ENCODE assay signal across 8 cellular contexts in genomic region chr3:170357176-170357919, GRCh38. TPM values are rescaled to one million over a fixed set of nuclear protein-coding genes. Genes with fewer than 3 reads are reported as not detected.
A peak's percentile ranks its signal among the peaks of the same experiment; 100 is the strongest.
DNase-seq lines count a peak whose midpoint lies in the region; ATAC-seq and FAIRE-seq lines count a peak whose summit lies in the region.

Gene SKIL (plus strand): TSS chr3:170357715. CDS start chr3:170360332, 2,617 bp downstream.

- no peak within 1 kb of the TSS for H4K5ac ChIP-seq in mesendoderm (ENCODE audit: low read length)

- no peak within 1 kb of the TSS for H2AK5ac ChIP-seq in mesendoderm (ENCODE audit: low read length)

- H3K27me3 ChIP-seq in mesendoderm (ENCODE audit: insufficient read depth, low read length, poor library complexity) = no peaks in the 10 kb centered on the region

- peaks cover 4% of the 10 kb centered on the region for H3K36me3 ChIP-seq in mesendoderm (ENCODE audit: control insufficient read depth, insufficient read depth, low read length)

- peaks cover 18 to 38% of the 10 kb centered on the region in 2 donors for H3K4me1 Mint-ChIP-seq in effector memory CD8-positive, alpha-beta T cell (ENCODE audit: low read depth in 2 of 2)

- H3K27ac ChIP-seq in mesendoderm (ENCODE audit: low read depth, low read length) = peak within 1 kb of the TSS; percentile 99

- H3K36me3 Mint-ChIP-seq in effector memory CD8-positive, alpha-beta T cell (ENCODE audit: insufficient read depth) = peaks cover 51% of the 10 kb centered on the region

- H3K79me1 ChIP-seq in mesendoderm (ENCODE audit: low read length) = no peaks in the 10 kb centered on the region

- peak within 1 kb of the TSS; percentile 64 for H3K4me2 ChIP-seq in mesendoderm (ENCODE audit: low read length)

- peak within 1 kb of the TSS; percentile 75 for H3K4me3 ChIP-seq in mesendoderm (ENCODE audit: low read length)

- peak within 1 kb of the TSS; percentile 84 for H3K9ac ChIP-seq in mesendoderm (ENCODE audit: low read length)

- H3K27ac Mint-ChIP-seq in effector memory CD8-positive, alpha-beta T cell = peak within 1 kb of the TSS; percentile 97

- peak within 1 kb of the TSS; percentile 99 for H4K8ac ChIP-seq in mesendoderm (ENCODE audit: low read depth, low read length)

- H2BK120ac ChIP-seq in mesendoderm (ENCODE audit: low read depth, low read length) = peak within 1 kb of the TSS; percentile 97

- H3K4me1 ChIP-seq in mesendoderm (ENCODE audit: control insufficient read depth, low read depth, low read length) = peaks cover 8% of the 10 kb centered on the region

- no peaks in the 10 kb centered on the region for H3K27me3 Mint-ChIP-seq in effector memory CD8-positive, alpha-beta T cell

- H3K9me3 Mint-ChIP-seq in effector memory CD8-positive, alpha-beta T cell = no peaks in the 10 kb centered on the region

- peak within 1 kb of the TSS; percentile 96 for H2BK15ac ChIP-seq in mesendoderm (replicated peaks; ENCODE audit: low read depth)

- no peak within 1 kb of the TSS for H3K23ac ChIP-seq in mesendoderm (ENCODE audit: low read length)

- WGBS in mesendoderm (ENCODE audit: extremely low coverage, insufficient coverage, low lambda C conversion rate) = no CpG with 5 or more reads among the region's 110 CpGs

- FAIRE-seq in HTR-8/SVneo (lab: Jason Lieb, UNC) = peak; percentile 92

- peaks cover 42% of the 10 kb centered on the region for H3K79me2 ChIP-seq in mesendoderm (ENCODE audit: control insufficient read depth, insufficient read depth, low read length)

- H3K18ac ChIP-seq in mesendoderm (ENCODE audit: low read length) = peak within 1 kb of the TSS; percentile 98

- H3K4me3 Mint-ChIP-seq in effector memory CD8-positive, alpha-beta T cell = peak within 1 kb of the TSS; percentile 83 to 84

- peak; percentile 53 for ATAC-seq in GM21381 (IDR thresholded peaks at IDR 0.05; ENCODE audit: unreplicated experiment)
- ATAC-seq in effector memory CD8-positive, alpha-beta T cell (replicated peaks) = peak; percentile 73

- H3K56ac ChIP-seq in mesendoderm (ENCODE audit: low read length) = peak within 1 kb of the TSS; percentile 97

- H2BK5ac ChIP-seq in mesendoderm (ENCODE audit: low read length) = peak within 1 kb of the TSS; percentile 84

- DNase-seq in COLO829 (ENCODE audit: low spot score) = peak; percentile 87
- DNase-seq in HTR-8/SVneo (ENCODE audit: insufficient read length, low spot score) = peak; percentile 87
- DNase-seq in NOMO-1 treated with DMSO at 0.1 percent for 48 hours (lab: John Stamatoyannopoulos, UW; ENCODE audit: unreplicated experiment) = peak; percentile 98
- DNase-seq in activated CD8-positive, alpha-beta memory T cell treated with anti-CD3 and anti-CD28 coated beads for 48 hours (ENCODE audit: low read depth in 2 of 3, low spot score in 2 of 3) = peak; percentile 79 to 87 (median 79)
- DNase-seq in effector memory CD8-positive, alpha-beta T cell = peak; percentile 96 to 99 (median 97)
- peak; percentile 97 for DNase-seq in mesendoderm
- peak; percentile 94 for DNase-seq in stimulated activated CD8-positive, alpha-beta memory T cell treated with anti-CD3 and anti-CD28 coated beads, Interleukin-12 subunit alpha, Interleukin-12 subunit beta, amount 100 ng/mL, for 4 hours (ENCODE audit: low read depth)

- peak within 1 kb of the TSS; percentile 98 for H3K4ac ChIP-seq in mesendoderm (ENCODE audit: low read depth, low read length)

RNA-seq across cellular contexts. Expression of gene SKIL, which starts in this region (rescaled TPM):
- 68.6 TPM for polyA plus RNA-seq in mesendoderm (2013, experiment 1 of 2)
- polyA plus RNA-seq in mesendoderm (2013, experiment 2 of 2) = 69.3 TPM

Comparison
In these comparisons a context has a peak if more than half of its experiments do, and no peak if none do; other contexts are left out.
1. Peak in every context shown above with its lines: DNase-seq, ATAC-seq, H3K4me3 ChIP-seq and H3K27ac ChIP-seq.